ENCODE assay signal across 8 cellular contexts in genomic region chr7:30134523-30135270, GRCh38.
DNase-seq lines count a peak whose midpoint lies in the region; ATAC-seq and FAIRE-seq lines count a peak whose summit lies in the region.

Gene MTURN (plus strand): TSS chr7:30134986. CDS start chr7:30135137, 151 bp downstream.

- FAIRE-seq in GM19239 (lab: Jason Lieb, UNC): peak; percentile 28

- DNase-seq in AG20443 (ENCODE audit: low spot score) (peak; percentile 97), GM19239 (ENCODE audit: insufficient read length, low spot score) (peak; percentile 97), NCI-H510A treated with DMSO at 0.1 percent for 48 hours (lab: John Stamatoyannopoulos, UW) (peak; percentile 86), dedifferentiated amniotic fluid mesenchymal stem cell (ENCODE audit: extremely low spot score) (peak; percentile 80), left kidney (ENCODE audit: low read depth, low spot score) (peak; percentile 95)
- DNase-seq in activated CD4-positive, alpha-beta T cell treated with anti-CD3 and anti-CD28 coated beads, Interleukin-2, amount 50 U/mL, for 1 hour: peak; percentile 86
- DNase-seq in stimulated activated CD4-positive, alpha-beta T cell treated with anti-CD3 and anti-CD28 coated beads, Interleukin-1b, Interleukin-23, amount 100 ng/mL, for 24 hours (ENCODE audit: low read depth in 4 of 4, low spot score in 1 of 4): peak; percentile 59 to 80 (median 73)

- ATAC-seq in HG03432 (IDR thresholded peaks at IDR 0.05; ENCODE audit: unreplicated experiment): peak; percentile 91

Comparison
In these comparisons a context has a peak if more than half of its experiments do, and no peak if none do; other contexts are left out.
1. Peak in every context shown above with its lines: DNase-seq and ATAC-seq.